27 cellular contexts compared by ENCODE assay signal in genomic region chr7:748446-748845, GRCh38. TPM values are rescaled to one million over a fixed set of nuclear protein-coding genes. Genes with fewer than 3 reads are reported as not detected.
DNase-seq lines count a peak whose midpoint lies in the region; TF ChIP-seq lines count a peak whose summit lies in the region.
"Had no signal": no experiment of that assay in that cellular context is flagged by ENCODE, and none has a peak within 500 bp of the region (broad histone marks: within the 10 kb centered on the region; RNA-seq: fewer than 3 reads in every experiment).

No MANE protein-coding gene starts in this region.

- no peak overlapping the region for H3K23ac ChIP-seq in neuronal stem cell (ENCODE audit: low read depth, low read length, poor library complexity)

- no peak overlapping the region for H2BK12ac ChIP-seq in neuronal stem cell (ENCODE audit: low read length)

- H3K14ac ChIP-seq in neuronal stem cell (ENCODE audit: low read length), result no peak overlapping the region

- no peak overlapping the region for H4K91ac ChIP-seq in neuronal stem cell (ENCODE audit: low read depth, low read length, poor library complexity)

- WGBS in neuronal stem cell (ENCODE audit: extremely low coverage in 2 of 2, insufficient read length in 2 of 2, insufficient replicate concordance in 1 of 2), 2 donors, result no CpG with 5 or more reads among the region's 15 CpGs
- 96% methylated on average over 15 of the region's 15 CpGs for WGBS in smooth muscle cell (ENCODE audit: low lambda C conversion rate)

- H2BK5ac ChIP-seq in neuronal stem cell (ENCODE audit: low read length), result no peak overlapping the region

- peaks cover 0 to 9% of the 10 kb centered on the region in 2 donors for H3K9me3 ChIP-seq in neuronal stem cell (replicated peaks in 1 of 2; ENCODE audit: control insufficient read depth in 2 of 2, insufficient read depth in 1 of 2, low read depth in 1 of 2, low read length in 2 of 2)
- no peaks in the 10 kb centered on the region for H3K9me3 ChIP-seq in smooth muscle cell (replicated peaks; ENCODE audit: low read depth)
- H3K9me3 ChIP-seq: Caco-2, esophagus squamous epithelium, pancreas, transverse colon had no signal

- H4K20me1 ChIP-seq in smooth muscle cell (ENCODE audit: low read depth), result peaks cover 12% of the 10 kb centered on the region

- peaks cover 21% of the 10 kb centered on the region for H3K79me1 ChIP-seq in neuronal stem cell (ENCODE audit: low read depth, low read length)

- H3F3A ChIP-seq in smooth muscle cell (ENCODE audit: low read depth), result no peaks in the 10 kb centered on the region

- H3K18ac ChIP-seq in neuronal stem cell (ENCODE audit: low read length), result peak overlapping the region; percentile 64

- intact Hi-C loops in cardiac septum (cut with DNase I), result no loop called here

- no peaks in the 10 kb centered on the region for H3K79me2 ChIP-seq in smooth muscle cell (ENCODE audit: low read depth)

- no peak for TF ChIP-seq CTCF in smooth muscle cell (IDR thresholded peaks at IDR 0.05; ENCODE audit: borderline replicate concordance, insufficient read depth, poor library complexity, severe bottlenecking)

- H3K4ac ChIP-seq in neuronal stem cell (ENCODE audit: low read length), result no peak overlapping the region

- H3K36me3 ChIP-seq in neuronal stem cell (replicated peaks in 1 of 2; ENCODE audit: control insufficient read depth in 2 of 2, insufficient read depth in 2 of 2, low read length in 2 of 2), result peaks cover 28 to 68% of the 10 kb centered on the region in 2 donors
- H3K36me3 ChIP-seq in smooth muscle cell (ENCODE audit: low read depth), result no peaks in the 10 kb centered on the region

- H3K27ac ChIP-seq in neuronal stem cell (replicated peaks; ENCODE audit: low read length) (no peak overlapping the region), smooth muscle cell (ENCODE audit: low read depth) (no peak overlapping the region)
- H3K27ac ChIP-seq: foreskin keratinocyte, pancreas, transverse colon had no signal

- H3K27me3 ChIP-seq in neuronal stem cell (ENCODE audit: control insufficient read depth in 3 of 3, insufficient read depth in 3 of 3, low read depth in 1 of 3, low read length in 3 of 3), result peaks cover 0 to 2% (median 0%) of the 10 kb centered on the region in 3 experiments
- H3K27me3 ChIP-seq in smooth muscle cell (ENCODE audit: low read depth), result no peaks in the 10 kb centered on the region
- H3K27me3 ChIP-seq: esophagus squamous epithelium, foreskin keratinocyte, pancreas, transverse colon had no signal

- H2BK15ac ChIP-seq in neuronal stem cell (ENCODE audit: low read length), result no peak overlapping the region

- DNase-seq in activated effector memory CD4-positive, alpha-beta T cell treated with anti-CD3 and anti-CD28 coated beads, Interleukin-2, amount 50 U/mL, for 16 hours, result peak; percentile 55
- DNase-seq in activated effector memory CD4-positive, alpha-beta T cell treated with Interleukin-2 at 50 U/mL for 16 hours, result no peak
- DNase-seq in cardiac septum (ENCODE audit: low spot score) (peak; percentile 65), neuronal stem cell (ENCODE audit: low spot score) (no peak), Kasumi-1 (lab: John Stamatoyannopoulos, UW) (no peak), smooth muscle cell (lab: John Stamatoyannopoulos, UW; ENCODE audit: unreplicated experiment) (no peak), NCI-H69 (lab: John Stamatoyannopoulos, UW) (no peak)
- DNase-seq in activated naive CD4-positive, alpha-beta T cell (lab: John Stamatoyannopoulos, UW), result no peak
- DNase-seq: 8988T; activated CD4-positive, alpha-beta T cell treated with anti-CD3 and anti-CD28 coated beads, Interleukin-2, amount 10 ng/mL, durations not matched to agents 24 days and 14 days; activated gamma-delta T cell; dermis blood vessel endothelial cell; DND-41; esophagus squamous epithelium; foreskin keratinocyte; GF-D8; Karpas-422; NCI-H1436; NCI-H2081; NCI-H526 treated with DMSO at 0.1 percent for 48 hours; SIG-M5; stimulated activated CD4-positive, alpha-beta T cell treated with anti-CD3 and anti-CD28 coated beads, Interleukin-12 subunit alpha, Interleukin-12 subunit beta, amount 100 ng/mL, for 4 hours; stimulated activated CD4-positive, alpha-beta T cell treated with anti-CD3 and anti-CD28 coated beads, Interleukin-2, amount 100 ng/mL, for 48 hours; transverse colon had no signal

- H3K4me1 ChIP-seq in neuronal stem cell (ENCODE audit: control insufficient read depth in 2 of 2, insufficient read depth in 1 of 2, low read depth in 1 of 2, low read length in 2 of 2) (peaks cover 0 to 1% of the 10 kb centered on the region in 2 donors), smooth muscle cell (ENCODE audit: low read depth) (no peaks in the 10 kb centered on the region)
- H3K4me1 ChIP-seq: Caco-2, foreskin keratinocyte, transverse colon had no signal

- H3K4me2 ChIP-seq in neuronal stem cell (ENCODE audit: insufficient read depth, low read length, poor library complexity, severe bottlenecking), result no peak overlapping the region
- H3K4me2 ChIP-seq in smooth muscle cell, result no peak overlapping the region

- no peak overlapping the region for H2BK120ac ChIP-seq in neuronal stem cell (ENCODE audit: low read depth, low read length)

- H3K9ac ChIP-seq in neuronal stem cell (ENCODE audit: low read depth, low read length, poor library complexity), result peak overlapping the region; percentile 70
- H3K9ac ChIP-seq in smooth muscle cell (ENCODE audit: low read depth), result no peak overlapping the region

- H2AK5ac ChIP-seq in neuronal stem cell (ENCODE audit: low read depth, low read length), result no peak overlapping the region

- H2AFZ ChIP-seq in neuronal stem cell (ENCODE audit: low read length) (no peak overlapping the region), smooth muscle cell (ENCODE audit: low read depth) (no peak overlapping the region)

- H3K4me3 ChIP-seq in neuronal stem cell (ENCODE audit: low read length in 2 of 2) (no peak overlapping the region), smooth muscle cell (no peak overlapping the region)
- H3K4me3 ChIP-seq: esophagus squamous epithelium, lung, pancreas, transverse colon had no signal

- no peak overlapping the region for H4K8ac ChIP-seq in neuronal stem cell (ENCODE audit: low read depth, low read length)

RNA-seq across cellular contexts. Expression of gene PRKAR1B, which starts 21.4 kb away (rescaled TPM):
- total RNA-seq in cardiac septum (13.5 TPM), smooth muscle cell (5.3 and 6.7 TPM in 2 replicates)
- polyA plus RNA-seq in neuronal stem cell (2013, experiment 1 of 2), result 14.0 TPM
- polyA plus RNA-seq in neuronal stem cell (2013, experiment 2 of 2), result 12.9 TPM
- 9.6 and 10.1 TPM in 2 replicates for polyA plus RNA-seq in smooth muscle cell

RNA-seq across cellular contexts. Expression of gene DNAAF5, which starts 21.9 kb away (rescaled TPM):
- total RNA-seq in cardiac septum (22.1 TPM), smooth muscle cell (9.9 and 17.0 TPM in 2 replicates)
- 26.4 TPM for polyA plus RNA-seq in neuronal stem cell (2013, experiment 1 of 2)
- polyA plus RNA-seq in neuronal stem cell (2013, experiment 2 of 2), result 26.5 TPM
- polyA plus RNA-seq in smooth muscle cell, result 13.4 and 13.9 TPM in 2 replicates

Comparison
In these comparisons a context has a peak if more than half of its experiments do, and no peak if none do; other contexts are left out.
1. DNase-seq: peak in activated effector memory CD4-positive, alpha-beta T cell treated with anti-CD3 and anti-CD28 coated beads, Interleukin-2, amount 50 U/mL, for 16 hours (single experiment) and cardiac septum (single experiment); none in activated effector memory CD4-positive, alpha-beta T cell treated with Interleukin-2 at 50 U/mL for 16 hours (single experiment), neuronal stem cell (single experiment), Kasumi-1 (0 of 2), activated naive CD4-positive, alpha-beta T cell (0 of 4), smooth muscle cell (single experiment) and NCI-H69 (single experiment).